7 cellular contexts compared by ENCODE assay signal in the genomic region with DNA sequence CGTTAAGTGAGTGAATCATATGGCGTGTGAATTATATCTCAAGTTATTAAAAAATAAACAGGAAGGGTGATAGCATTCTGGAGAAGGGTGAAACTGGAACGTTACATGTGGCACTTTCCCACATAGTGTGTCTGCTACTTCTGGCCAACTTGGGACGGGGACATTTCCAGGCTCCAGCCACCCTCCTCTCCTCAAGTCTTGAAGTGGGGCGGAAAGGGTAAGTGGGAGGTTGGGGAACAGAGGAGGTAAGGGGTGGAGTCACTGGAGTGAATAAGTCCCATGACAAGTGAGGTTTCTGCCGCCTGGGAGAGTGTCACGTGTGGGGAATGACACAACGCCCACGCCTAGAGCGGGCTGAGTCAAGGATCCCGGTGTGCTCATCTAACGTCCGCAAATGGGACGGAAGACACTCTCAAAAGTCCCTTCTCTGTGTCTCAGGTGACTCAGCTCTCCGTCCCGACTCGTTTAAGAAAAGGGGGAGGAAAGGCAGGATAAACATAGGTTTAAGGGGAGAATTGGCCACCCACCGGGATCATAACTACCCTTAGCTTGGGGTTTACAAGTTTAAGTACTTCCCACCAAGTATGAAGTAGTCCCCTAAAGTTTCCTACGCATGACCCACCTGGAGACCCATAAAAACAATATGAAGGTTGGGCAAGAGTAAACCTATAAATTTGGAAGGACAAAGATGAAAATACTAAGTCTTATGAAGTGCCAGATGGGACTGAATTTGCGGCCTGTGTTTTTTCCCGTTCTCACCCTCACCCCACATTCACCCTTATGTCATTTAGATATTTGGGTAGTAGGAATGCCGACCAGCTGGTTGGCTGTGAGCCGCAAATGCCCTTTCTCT.
DNase-seq lines count a peak whose midpoint lies in the region; ATAC-seq and TF ChIP-seq lines count a peak whose summit lies in the region.

No MANE protein-coding gene starts in this region.

- H3K9me3 Mint-ChIP-seq in nephron, result no peaks in the 10 kb centered on the region

- no peak for TF ChIP-seq CTCF in nephron (IDR thresholded peaks at IDR 0.05; ENCODE audit: unreplicated experiment in 3 of 3)

- no peaks in the 10 kb centered on the region for H3K36me3 Mint-ChIP-seq in nephron (ENCODE audit: low read depth)

- DNase-seq in SHP77 (lab: John Stamatoyannopoulos, UW) (peak; percentile 45 to 84), fibroblast of the conjunctiva (ENCODE audit: low read depth) (peak; percentile 85)
- DNase-seq in activated effector memory CD4-positive, alpha-beta T cell treated with anti-CD3 and anti-CD28 coated beads, Interleukin-2, amount 50 U/mL, for 16 hours, result peak; percentile 95
- peak in 4 of 6 experiments; percentile 29 to 48 (median 40) for DNase-seq in stimulated activated naive CD4-positive, alpha-beta T cell (lab: John Stamatoyannopoulos, UW)

- H3K4me3 Mint-ChIP-seq in nephron, result peak overlapping the region; percentile 89 to 95 (median 94)

- peak; percentile 39 for ATAC-seq in GM18502 (IDR thresholded peaks at IDR 0.05; ENCODE audit: poor library complexity, unreplicated experiment)
- peak; percentile 31 for ATAC-seq in HG03565 (IDR thresholded peaks at IDR 0.05; ENCODE audit: unreplicated experiment)

- H3K27me3 Mint-ChIP-seq in nephron (ENCODE audit: low read depth), result no peaks in the 10 kb centered on the region

- peak overlapping the region; percentile 99 to 100 (median 100) for H3K27ac Mint-ChIP-seq in nephron

- H3K4me1 Mint-ChIP-seq in nephron, result peaks cover 38% of the 10 kb centered on the region

Comparison
In these comparisons a context has a peak if more than half of its experiments do, and no peak if none do; other contexts are left out.
1. Peak in every context shown above with its lines: DNase-seq and ATAC-seq.
2. DNase-seq: peak in every context shown above with its lines; median percentile 95 in activated effector memory CD4-positive, alpha-beta T cell treated with anti-CD3 and anti-CD28 coated beads, Interleukin-2, amount 50 U/mL, for 16 hours; 85 in fibroblast of the conjunctiva; 64 in SHP77; 40 in stimulated activated naive CD4-positive, alpha-beta T cell.